In genomic region chr12:77031745-77032144, GRCh38 we compare ENCODE assay signal across 13 cellular contexts. TPM values are rescaled to one million over a fixed set of nuclear protein-coding genes. Genes with fewer than 3 reads are reported as not detected.
DNase-seq lines count a peak whose midpoint lies in the region; ATAC-seq and TF ChIP-seq lines count a peak whose summit lies in the region.
"Had no signal": no experiment of that assay in that cellular context is flagged by ENCODE, and none has a peak within 500 bp of the region (broad histone marks: within the 10 kb centered on the region; RNA-seq: fewer than 3 reads in every experiment).

No MANE protein-coding gene starts in this region.

- peak overlapping the region; percentile 46 for H3K4me2 ChIP-seq in smooth muscle cell

- intact Hi-C loops in activated CD8-positive, alpha-beta T cell treated with anti-CD3 and anti-CD28 coated beads for 36 hours (cut with micrococcal nuclease) = no loop called here
- intact Hi-C loops in psoas muscle (cut with DNase I) = no loop called here

- H3K36me3 Mint-ChIP-seq in activated CD8-positive, alpha-beta T cell treated with anti-CD3 and anti-CD28 coated beads for 36 hours (ENCODE audit: low read depth) = peaks cover 11% of the 10 kb centered on the region
- peaks cover 60% of the 10 kb centered on the region for H3K36me3 Mint-ChIP-seq in activated CD8-positive, alpha-beta T cell treated with anti-CD3 and anti-CD28 coated beads, Interleukin-2, amount 10 ng/mL, durations not matched to agents 7 days and 5 days (ENCODE audit: low read depth)
- peaks cover 11% of the 10 kb centered on the region for H3K36me3 Mint-ChIP-seq in endothelial cell (ENCODE audit: low read depth, unreplicated experiment)
- H3K36me3 Mint-ChIP-seq: memory B cell had no signal

- peak overlapping the region; percentile 87 for H3K9ac ChIP-seq in smooth muscle cell (ENCODE audit: low read depth)

- H3K4me3 ChIP-seq in smooth muscle cell (no peak overlapping the region), psoas muscle (no peak overlapping the region)
- H3K4me3 ChIP-seq: right lobe of liver had no signal

- DNase-seq in activated CD8-positive, alpha-beta T cell treated with anti-CD3 and anti-CD28 coated beads for 36 hours = peak; percentile 7
- no peak for DNase-seq in activated CD8-positive, alpha-beta T cell treated with anti-CD3 and anti-CD28 coated beads, Interleukin-2, amount 10 ng/mL, durations not matched to agents 7 days and 5 days
- DNase-seq in NOMO-1 treated with DMSO at 0.1 percent for 48 hours (lab: John Stamatoyannopoulos, UW; ENCODE audit: unreplicated experiment) = peak; percentile 48
- no peak for DNase-seq in endothelial cell (ENCODE audit: low spot score)
- DNase-seq in smooth muscle cell (lab: John Stamatoyannopoulos, UW; ENCODE audit: unreplicated experiment) = no peak
- no peak for DNase-seq in GM10248 (ENCODE audit: extremely low spot score)
- DNase-seq in psoas muscle = no peak
- DNase-seq: activated CD4-positive, alpha-beta T cell treated with anti-CD3 and anti-CD28 coated beads, Interleukin-2, amount 50 U/mL, for 48 hours; NCI-H2081 treated with DMSO at 0.1 percent for 48 hours; right lobe of liver; Right ventricle myocardium superior had no signal

- no peaks in the 10 kb centered on the region for H3K36me3 ChIP-seq in smooth muscle cell (ENCODE audit: low read depth)
- H3K36me3 ChIP-seq in psoas muscle (ENCODE audit: insufficient read depth in 1 of 2, low read depth in 1 of 2) = no peaks in the 10 kb centered on the region
- H3K36me3 ChIP-seq: right lobe of liver had no signal

- ATAC-seq in activated CD8-positive, alpha-beta T cell treated with anti-CD3 and anti-CD28 coated beads for 36 hours = no peak
- no peak for ATAC-seq in activated CD8-positive, alpha-beta T cell treated with anti-CD3 and anti-CD28 coated beads, Interleukin-2, amount 10 ng/mL, durations not matched to agents 7 days and 5 days
- ATAC-seq in GM21360 (IDR thresholded peaks at IDR 0.05; ENCODE audit: unreplicated experiment) (no peak), psoas muscle (no peak)
- ATAC-seq: right lobe of liver had no signal

- no peak for TF ChIP-seq CTCF in activated CD8-positive, alpha-beta T cell treated with anti-CD3 and anti-CD28 coated beads for 36 hours (IDR thresholded peaks at IDR 0.05)
- TF ChIP-seq CTCF in endothelial cell (IDR thresholded peaks at IDR 0.05; ENCODE audit: unreplicated experiment) = no peak
- TF ChIP-seq CTCF in smooth muscle cell (IDR thresholded peaks at IDR 0.05; ENCODE audit: borderline replicate concordance, insufficient read depth, poor library complexity, severe bottlenecking) = no peak
- no peak for TF ChIP-seq CTCF in GM10248 (IDR thresholded peaks at IDR 0.05; ENCODE audit: control extremely low read depth, extremely low read depth, low read depth, missing control alignments)
- no peak for TF ChIP-seq CTCF in psoas muscle (IDR thresholded peaks at IDR 0.05)

- POLR2A ChIA-PET in activated CD8-positive, alpha-beta T cell treated with anti-CD3 and anti-CD28 coated beads for 36 hours (lab: Charles Lee) = no interaction called here
- POLR2A ChIA-PET in activated CD8-positive, alpha-beta T cell treated with anti-CD3 and anti-CD28 coated beads, Interleukin-2, amount 10 ng/mL, durations not matched to agents 7 days and 5 days (lab: Charles Lee) = no interaction called here
- POLR2A ChIA-PET in GM10248 (lab: Yijun Ruan, JAX) = no interaction called here

- H3K4me1 Mint-ChIP-seq in activated CD8-positive, alpha-beta T cell treated with anti-CD3 and anti-CD28 coated beads for 36 hours (ENCODE audit: low read depth) = peaks cover 4% of the 10 kb centered on the region
- H3K4me1 Mint-ChIP-seq in activated CD8-positive, alpha-beta T cell treated with anti-CD3 and anti-CD28 coated beads, Interleukin-2, amount 10 ng/mL, durations not matched to agents 7 days and 5 days (ENCODE audit: low read depth) = no peaks in the 10 kb centered on the region
- H3K4me1 Mint-ChIP-seq in endothelial cell (ENCODE audit: unreplicated experiment) = no peaks in the 10 kb centered on the region
- H3K4me1 Mint-ChIP-seq: memory B cell had no signal

- H3K27ac Mint-ChIP-seq in activated CD8-positive, alpha-beta T cell treated with anti-CD3 and anti-CD28 coated beads for 36 hours = no peak overlapping the region
- H3K27ac Mint-ChIP-seq in activated CD8-positive, alpha-beta T cell treated with anti-CD3 and anti-CD28 coated beads, Interleukin-2, amount 10 ng/mL, durations not matched to agents 7 days and 5 days = no peak overlapping the region
- no peak overlapping the region for H3K27ac Mint-ChIP-seq in endothelial cell (ENCODE audit: unreplicated experiment)
- H3K27ac Mint-ChIP-seq: memory B cell had no signal

- no peaks in the 10 kb centered on the region for H3K9me3 Mint-ChIP-seq in activated CD8-positive, alpha-beta T cell treated with anti-CD3 and anti-CD28 coated beads for 36 hours
- H3K9me3 Mint-ChIP-seq in activated CD8-positive, alpha-beta T cell treated with anti-CD3 and anti-CD28 coated beads, Interleukin-2, amount 10 ng/mL, durations not matched to agents 7 days and 5 days (ENCODE audit: insufficient read depth) = no peaks in the 10 kb centered on the region
- no peaks in the 10 kb centered on the region for H3K9me3 Mint-ChIP-seq in endothelial cell (ENCODE audit: unreplicated experiment)

- H3K79me2 ChIP-seq in smooth muscle cell (ENCODE audit: low read depth) = no peaks in the 10 kb centered on the region

- WGBS in smooth muscle cell (ENCODE audit: low lambda C conversion rate) = 54% methylated on average over 4 of the region's 4 CpGs
- WGBS in psoas muscle, 3 donors = 93 to 99% (median 96%) methylated on average over 3 to 4 of the region's 4 CpGs

- no peaks in the 10 kb centered on the region for H4K20me1 ChIP-seq in smooth muscle cell (ENCODE audit: low read depth)

- H3K27me3 ChIP-seq in smooth muscle cell (ENCODE audit: low read depth) (no peaks in the 10 kb centered on the region), psoas muscle (ENCODE audit: insufficient read depth in 3 of 3, low read length in 2 of 3) (no peaks in the 10 kb centered on the region)
- H3K27me3 ChIP-seq: right lobe of liver had no signal

- no peak overlapping the region for H2AFZ ChIP-seq in smooth muscle cell (ENCODE audit: low read depth)

- no peaks in the 10 kb centered on the region for H3K9me3 ChIP-seq in smooth muscle cell (replicated peaks; ENCODE audit: low read depth)
- no peaks in the 10 kb centered on the region for H3K9me3 ChIP-seq in psoas muscle
- H3K9me3 ChIP-seq: right lobe of liver had no signal

- no peaks in the 10 kb centered on the region for H3K4me1 ChIP-seq in smooth muscle cell (ENCODE audit: low read depth)
- no peaks in the 10 kb centered on the region for H3K4me1 ChIP-seq in psoas muscle
- H3K4me1 ChIP-seq: right lobe of liver had no signal

- H3K27ac ChIP-seq in smooth muscle cell (ENCODE audit: low read depth) (peak overlapping the region; percentile 95), psoas muscle (no peak overlapping the region)
- H3K27ac ChIP-seq: right lobe of liver had no signal

- CTCF ChIA-PET in activated CD8-positive, alpha-beta T cell treated with anti-CD3 and anti-CD28 coated beads for 36 hours (lab: Charles Lee) = interaction anchor here (1.4 to 3.3 kb wide), 2 partner anchors 18 to 21 kb away, joined by 4 to 12 read pairs; no protein-coding TSS in a partner anchor
- CTCF ChIA-PET in activated CD8-positive, alpha-beta T cell treated with anti-CD3 and anti-CD28 coated beads, Interleukin-2, amount 10 ng/mL, durations not matched to agents 7 days and 5 days (lab: Charles Lee) = interaction anchor here (1.0 to 2.9 kb wide), 3 partner anchors 13 to 24 kb away, joined by 3 to 11 read pairs (median 4); no protein-coding TSS in a partner anchor
- CTCF ChIA-PET in GM10248 (lab: Yijun Ruan, JAX) = interaction anchor here (1.0 to 4.2 kb wide), 5 partner anchors 11 to 21 kb away, joined by 3 to 31 read pairs (median 4); no protein-coding TSS in a partner anchor

- no peaks in the 10 kb centered on the region for H3K27me3 Mint-ChIP-seq in activated CD8-positive, alpha-beta T cell treated with anti-CD3 and anti-CD28 coated beads for 36 hours
- H3K27me3 Mint-ChIP-seq in activated CD8-positive, alpha-beta T cell treated with anti-CD3 and anti-CD28 coated beads, Interleukin-2, amount 10 ng/mL, durations not matched to agents 7 days and 5 days (ENCODE audit: low read depth) = no peaks in the 10 kb centered on the region
- H3K27me3 Mint-ChIP-seq in endothelial cell (ENCODE audit: unreplicated experiment) = peaks cover 2% of the 10 kb centered on the region
- H3K27me3 Mint-ChIP-seq: memory B cell had no signal

- peaks cover 5% of the 10 kb centered on the region for H3F3A ChIP-seq in smooth muscle cell (ENCODE audit: low read depth)

- no peak overlapping the region for H3K4me3 Mint-ChIP-seq in activated CD8-positive, alpha-beta T cell treated with anti-CD3 and anti-CD28 coated beads for 36 hours
- no peak overlapping the region for H3K4me3 Mint-ChIP-seq in activated CD8-positive, alpha-beta T cell treated with anti-CD3 and anti-CD28 coated beads, Interleukin-2, amount 10 ng/mL, durations not matched to agents 7 days and 5 days
- peak overlapping the region; percentile 8 for H3K4me3 Mint-ChIP-seq in endothelial cell (ENCODE audit: unreplicated experiment)
- H3K4me3 Mint-ChIP-seq: memory B cell had no signal

RNA-seq across cellular contexts. Expression of gene E2F7, which starts 33.6 kb away (rescaled TPM):
- total RNA-seq in activated CD8-positive, alpha-beta T cell treated with anti-CD3 and anti-CD28 coated beads for 36 hours = 1 to 10 TPM; 3.0 to 5.3 TPM
- total RNA-seq in activated CD8-positive, alpha-beta T cell treated with anti-CD3 and anti-CD28 coated beads, Interleukin-2, amount 10 ng/mL, durations not matched to agents 7 days and 5 days = 10 to 100 TPM; 23.8 to 25.3 TPM
- total RNA-seq in endothelial cell (ENCODE audit: unreplicated experiment) (6.2 TPM), smooth muscle cell (13.6 and 16.0 TPM in 2 replicates), psoas muscle (under 1 TPM in 2 of 4 donors, not detected in 2; 0.14 to 0.76 TPM)
- polyA plus RNA-seq in smooth muscle cell (5.1 and 8.3 TPM in 2 replicates), psoas muscle (under 1 TPM in 2 of 3 donors, not detected in 1; 0.03 to 0.04 TPM)

Comparison
In these comparisons a context has a peak if more than half of its experiments do, and no peak if none do; other contexts are left out.
1. DNase-seq: peak in activated CD8-positive, alpha-beta T cell treated with anti-CD3 and anti-CD28 coated beads for 36 hours (single experiment) and NOMO-1 treated with DMSO at 0.1 percent for 48 hours (single experiment); none in activated CD8-positive, alpha-beta T cell treated with anti-CD3 and anti-CD28 coated beads, Interleukin-2, amount 10 ng/mL, durations not matched to agents 7 days and 5 days (single experiment), endothelial cell (single experiment), smooth muscle cell (single experiment), GM10248 (single experiment) and psoas muscle (0 of 2).